Comparison of ENCODE assay signal across 1 cellular context in genomic region chr9:129841071-129841470, GRCh38.
TF ChIP-seq lines count a peak whose summit lies in the region.

No MANE protein-coding gene starts in this region.

TF ChIP-seq in HCT116, 20 proteins besides CTCF, POLR2A, EP300 and RAD21:
- no peak for TF ChIP-seq ELF1 (IDR thresholded peaks at IDR 0.05; ENCODE audit: borderline replicate concordance, low read depth)
- TF ChIP-seq SP1 (IDR thresholded peaks at IDR 0.05; ENCODE audit: low read depth): no peak
- TF ChIP-seq POLR2AphosphoS5 (IDR thresholded peaks at IDR 0.05; ENCODE audit: low read depth, low read length): no peak
- no peak for TF ChIP-seq MAX (IDR thresholded peaks at IDR 0.05)
- no peak for TF ChIP-seq REST (IDR thresholded peaks at IDR 0.05; ENCODE audit: low read depth)
- no peak for TF ChIP-seq EGR1 (IDR thresholded peaks at IDR 0.05; ENCODE audit: low read depth)
- TF ChIP-seq ZFX (IDR thresholded peaks at IDR 0.05): no peak
- no peak for TF ChIP-seq JUND (IDR thresholded peaks at IDR 0.05)
